In genomic region chr9:113350338-113350672, GRCh38 we compare ENCODE assay signal across 10 cellular contexts. TPM values are rescaled to one million over a fixed set of nuclear protein-coding genes. Genes with fewer than 3 reads are reported as not detected.
DNase-seq lines count a peak whose midpoint lies in the region; ATAC-seq and TF ChIP-seq lines count a peak whose summit lies in the region.
"Had no signal": no experiment of that assay in that cellular context is flagged by ENCODE, and none has a peak within 500 bp of the region (broad histone marks: within the 10 kb centered on the region; RNA-seq: fewer than 3 reads in every experiment).

No MANE protein-coding gene starts in this region.

- no peaks in the 10 kb centered on the region for H3K9me3 Mint-ChIP-seq in CD4-positive, alpha-beta T cell
- no peaks in the 10 kb centered on the region for H3K9me3 Mint-ChIP-seq in naive B cell

- TF ChIP-seq CTCF in CD4-positive, alpha-beta T cell (IDR thresholded peaks at IDR 0.05): no peak

- peaks cover 4% of the 10 kb centered on the region for H3K4me1 ChIP-seq in adipocyte (ENCODE audit: control insufficient read depth, insufficient read depth, low read length)

- no peaks in the 10 kb centered on the region for H3K9me3 ChIP-seq in CD4-positive, alpha-beta T cell (ENCODE audit: control insufficient read depth, low read length)
- H3K9me3 ChIP-seq in adipocyte (ENCODE audit: control insufficient read depth, low read length): no peaks in the 10 kb centered on the region

- H3K4me1 Mint-ChIP-seq in CD4-positive, alpha-beta T cell (ENCODE audit: low read depth): peaks cover 13% of the 10 kb centered on the region
- H3K4me1 Mint-ChIP-seq in naive B cell: peaks cover 18 to 24% (median 19%) of the 10 kb centered on the region in 3 donors

- H3K27me3 ChIP-seq in CD4-positive, alpha-beta T cell (ENCODE audit: control insufficient read depth, insufficient read depth, low read length): peaks cover 15% of the 10 kb centered on the region
- peaks cover 51% of the 10 kb centered on the region for H3K27me3 ChIP-seq in adipocyte (replicated peaks; ENCODE audit: control insufficient read depth, insufficient read depth, low read length)

- peaks cover 57% of the 10 kb centered on the region for H3K27me3 Mint-ChIP-seq in CD4-positive, alpha-beta T cell
- H3K27me3 Mint-ChIP-seq in naive B cell: peaks cover 0 to 31% (median 18%) of the 10 kb centered on the region in 3 donors

- POLR2A ChIA-PET in CD4-positive, alpha-beta T cell (lab: Charles Lee): interaction anchor here (1.0 to 1.3 kb wide), 3 partner anchors 26 to 75 kb away, joined by 3 to 4 read pairs (median 3); partner anchors contain the start of genes ALAD, CDC26 and HDHD3

- peak overlapping the region; percentile 62 for H3K4me3 ChIP-seq in adipocyte (ENCODE audit: low read length)

- peak overlapping the region; percentile 80 for H3K4me3 Mint-ChIP-seq in CD4-positive, alpha-beta T cell
- peak overlapping the region; percentile 68 to 93 (median 86) for H3K4me3 Mint-ChIP-seq in naive B cell

- no peak overlapping the region for H3K27ac ChIP-seq in CD4-positive, alpha-beta T cell (ENCODE audit: low read depth, low read length)

- H3K27ac Mint-ChIP-seq in CD4-positive, alpha-beta T cell: no peak overlapping the region
- peak overlapping the region in 3 of 6 donors; percentile 62 to 86 (median 82) for H3K27ac Mint-ChIP-seq in naive B cell

- H3K36me3 ChIP-seq in adipocyte (ENCODE audit: control insufficient read depth, insufficient read depth, low read length, severe bottlenecking): no peaks in the 10 kb centered on the region

- H3K9ac ChIP-seq in adipocyte (ENCODE audit: low read length): no peak overlapping the region

- DNase-seq in CD4-positive, alpha-beta T cell: no peak
- DNase-seq in adipocyte (ENCODE audit: low read depth) (no peak), naive B cell (no peak), foreskin melanocyte (no peak), NCI-H2029 (lab: John Stamatoyannopoulos, UW) (no peak), NCI-H1436 treated with DMSO at 0.1 percent for 48 hours (lab: John Stamatoyannopoulos, UW) (no peak)
- DNase-seq: Karpas-422 had no signal

- no peaks in the 10 kb centered on the region for H3K36me3 Mint-ChIP-seq in CD4-positive, alpha-beta T cell (ENCODE audit: low read depth)
- no peaks in the 10 kb centered on the region for H3K36me3 Mint-ChIP-seq in naive B cell

- intact Hi-C loops in CD4-positive, alpha-beta T cell (cut with DNase I, micrococcal nuclease): no loop called here

- CTCF ChIA-PET in CD4-positive, alpha-beta T cell (lab: Charles Lee): interaction anchor here (0.8 to 2.1 kb wide), 3 partner anchors 9 to 51 kb away, joined by 3 to 6 read pairs (median 4); partner anchors contain the start of genes ALAD and WDR31

- no peak for ATAC-seq in CD4-positive, alpha-beta T cell (ENCODE audit: poor library complexity)
- ATAC-seq in GM21786 (IDR thresholded peaks at IDR 0.05; ENCODE audit: unreplicated experiment) (peak; percentile 30), naive B cell (ENCODE audit: low read depth in 2 of 2) (peak; percentile 5 to 12), GM18870 (IDR thresholded peaks at IDR 0.05; ENCODE audit: unreplicated experiment) (no peak)

RNA-seq across cellular contexts. Expression of gene BSPRY, which starts 1.0 kb away (rescaled TPM):
- total RNA-seq in CD4-positive, alpha-beta T cell: not detected
- 1 to 10 TPM in 4 of 6 donors, under 1 TPM in 2; 0.16 to 1.9 (median 1.2) TPM for polyA plus RNA-seq in naive B cell (ENCODE audit: low read depth in 6 of 6)

RNA-seq across cellular contexts. Expression of gene WDR31, which starts 10.2 kb away (rescaled TPM):
- under 1 TPM; 0.14 to 0.22 TPM for total RNA-seq in CD4-positive, alpha-beta T cell
- polyA plus RNA-seq in naive B cell (ENCODE audit: low read depth in 6 of 6): under 1 TPM in 4 of 6 donors, not detected in 2; 0.09 to 0.88 (median 0.30) TPM

RNA-seq across cellular contexts. Expression of gene HDHD3, which starts 26.5 kb away (rescaled TPM):
- 10 to 100 TPM; 12.8 to 13.2 TPM for total RNA-seq in CD4-positive, alpha-beta T cell
- polyA plus RNA-seq in naive B cell (ENCODE audit: low read depth in 6 of 6): 10 to 100 TPM; 36.3 to 51.3 (median 42.8) TPM

RNA-seq across cellular contexts. Expression of gene RNF183, which starts 47.1 kb away (rescaled TPM):
- total RNA-seq in CD4-positive, alpha-beta T cell: under 1 TPM in 1 of 2 experiments, not detected in 1; 0.44 TPM
- polyA plus RNA-seq in naive B cell (ENCODE audit: low read depth in 6 of 6): not detected
- total RNA-seq: pulmonary artery endothelial cell had no signal

RNA-seq across cellular contexts. Expression of gene ALAD, which starts 50.8 kb away (rescaled TPM):
- total RNA-seq in CD4-positive, alpha-beta T cell: 10 to 100 TPM; 14.5 to 15.0 TPM
- polyA plus RNA-seq in naive B cell (ENCODE audit: low read depth in 6 of 6): 10 to 100 TPM; 13.2 to 29.3 (median 17.3) TPM

Comparison
In these comparisons a context has a peak if more than half of its experiments do, and no peak if none do; other contexts are left out.
1. ATAC-seq: peak in GM21786 (single experiment) and naive B cell (2 of 2); none in CD4-positive, alpha-beta T cell (single experiment) and GM18870 (single experiment).